ENCODE assay signal across 17 cellular contexts in genomic region chr5:156188026-156188425, GRCh38.
"Had no signal": no experiment of that assay in that cellular context is flagged by ENCODE, and none has a peak within 500 bp of the region (broad histone marks: within the 10 kb centered on the region; RNA-seq: fewer than 3 reads in every experiment).

No MANE protein-coding gene starts in this region.

- H3K9me3 ChIP-seq: lower lobe of right lung, right atrium auricular region, tibial nerve, vagina had no signal

- H3K36me3 ChIP-seq: lower lobe of right lung, right atrium auricular region, tibial nerve, vagina had no signal

- H3K4me1 ChIP-seq: lower lobe of right lung, right atrium auricular region, tibial nerve, vagina had no signal

- H3K27me3 ChIP-seq: right atrium auricular region, tibial nerve, vagina had no signal

- DNase-seq: activated CD4-positive, alpha-beta T cell treated with anti-CD3 and anti-CD28 coated beads, Interleukin-2, amount 50 U/mL, for 4 hours; activated CD4-positive, CD25-positive, alpha-beta regulatory T cell treated with anti-CD3 and anti-CD28 coated beads, Interleukin-2, amount 50 U/mL, for 72 hours; activated effector memory CD4-positive, alpha-beta T cell treated with anti-CD3 and anti-CD28 coated beads, Interleukin-2, amount 50 U/mL, for 16 hours; activated T-cell treated with anti-CD3 and anti-CD28 coated beads, Interleukin-2, amount 50 U/mL, for 4 hours; amygdala; effector memory CD8-positive, alpha-beta T cell; glutamatergic neuron; immature natural killer cell; left cardiac atrium; lower lobe of right lung; midbrain; posterior cingulate gyrus had no signal

- ATAC-seq: activated T-cell treated with anti-CD3 and anti-CD28 coated beads, Interleukin-2, amount 50 U/mL, for 4 hours; effector memory CD8-positive, alpha-beta T cell; left cardiac atrium; lower lobe of right lung; stimulated activated effector memory CD8-positive, alpha-beta T cell treated with anti-CD3 and anti-CD28 coated beads, Interleukin-12 subunit alpha, Interleukin-12 subunit beta, amount 100 ng/mL, for 72 hours had no signal

- H3K4me3 ChIP-seq: lower lobe of right lung, right atrium auricular region, tibial nerve, vagina had no signal

- H3K27ac ChIP-seq: epithelial cell of prostate, lower lobe of right lung, right atrium auricular region, tibial nerve, vagina had no signal
